ENCODE assay signal across 24 cellular contexts in genomic region chr7:72538856-72539255, GRCh38.
DNase-seq lines count a peak whose midpoint lies in the region; ATAC-seq and TF ChIP-seq lines count a peak whose summit lies in the region.
"Had no signal": no experiment of that assay in that cellular context is flagged by ENCODE, and none has a peak within 500 bp of the region (broad histone marks: within the 10 kb centered on the region; RNA-seq: fewer than 3 reads in every experiment).

No MANE protein-coding gene starts in this region.

- H3K14ac ChIP-seq in neuronal stem cell (ENCODE audit: low read length), result no peak overlapping the region

- H3K4me1 ChIP-seq in endodermal cell (ENCODE audit: control insufficient read depth, insufficient read depth, low read length) (no peaks in the 10 kb centered on the region), neuronal stem cell (ENCODE audit: control insufficient read depth in 2 of 2, insufficient read depth in 1 of 2, low read depth in 1 of 2, low read length in 2 of 2) (peaks cover 5 to 6% of the 10 kb centered on the region in 2 donors), foreskin keratinocyte (no peaks in the 10 kb centered on the region)
- H3K4me1 ChIP-seq: colonic mucosa, spleen had no signal

- H3K4ac ChIP-seq in neuronal stem cell (ENCODE audit: low read length), result no peak overlapping the region

- peak overlapping the region; percentile 26 for H2AK5ac ChIP-seq in neuronal stem cell (ENCODE audit: low read depth, low read length)

- H3K9me3 ChIP-seq in endodermal cell (ENCODE audit: control insufficient read depth, low read length) (no peaks in the 10 kb centered on the region), neuronal stem cell (replicated peaks in 1 of 2; ENCODE audit: control insufficient read depth in 2 of 2, insufficient read depth in 1 of 2, low read depth in 1 of 2, low read length in 2 of 2) (no peaks in the 10 kb centered on the region)
- H3K9me3 ChIP-seq: colonic mucosa, spleen had no signal

- H3K27me3 Mint-ChIP-seq in endodermal cell (ENCODE audit: insufficient read depth), result no peaks in the 10 kb centered on the region
- H3K27me3 Mint-ChIP-seq: activated CD8-positive, alpha-beta T cell treated with anti-CD3 and anti-CD28 coated beads for 36 hours; activated naive CD4-positive, alpha-beta T cell treated with anti-CD3 and anti-CD28 coated beads, Interleukin-2, amount 50 U/mL, for 24 hours; activated T-helper 17 cell treated with anti-CD3 and anti-CD28 coated beads, Interleukin-2, amount 50 U/mL, for 72 hours had no signal

- H3K4me3 ChIP-seq in endodermal cell (ENCODE audit: low read length), result no peak overlapping the region
- H3K4me3 ChIP-seq in neuronal stem cell (ENCODE audit: low read length in 2 of 2), result no peak overlapping the region
- H3K4me3 ChIP-seq: colonic mucosa, SK-N-MC, spleen had no signal

- H3K4me2 ChIP-seq in neuronal stem cell (ENCODE audit: insufficient read depth, low read length, poor library complexity, severe bottlenecking), result no peak overlapping the region

- H3K9ac ChIP-seq in endodermal cell (ENCODE audit: extremely low read depth, low read length, poor library complexity, severe bottlenecking) (no peak overlapping the region), neuronal stem cell (ENCODE audit: low read depth, low read length, poor library complexity) (no peak overlapping the region)

- no peak overlapping the region for H2BK15ac ChIP-seq in neuronal stem cell (ENCODE audit: low read length)

- DNase-seq in COLO829 (ENCODE audit: low spot score), result peak; percentile 81
- peak; percentile 87 for DNase-seq in NCI-H2227 treated with DMSO at 0.1 percent for 48 hours (lab: John Stamatoyannopoulos, UW)
- DNase-seq in endodermal cell, result no peak
- no peak for DNase-seq in neuronal stem cell (ENCODE audit: low spot score)
- DNase-seq in GM10266 (ENCODE audit: extremely low spot score), result no peak
- DNase-seq in NCI-H128 (lab: John Stamatoyannopoulos, UW; ENCODE audit: unreplicated experiment), result no peak
- DNase-seq in foreskin keratinocyte, result no peak
- DNase-seq: activated CD4-positive, alpha-beta T cell treated with anti-CD3 and anti-CD28 coated beads for 1 hour; activated CD8-positive, alpha-beta T cell treated with anti-CD3 and anti-CD28 coated beads for 36 hours; colonic mucosa; effector CD8-positive, alpha-beta T cell; GF-D8; mesenchymal stem cell; NCI-H1048; NCI-H2029; NCI-H345; spleen; T-helper 2 cell; trophoblast cell had no signal

- no peak overlapping the region for H2BK120ac ChIP-seq in neuronal stem cell (ENCODE audit: low read depth, low read length)

- no peaks in the 10 kb centered on the region for H3K79me1 ChIP-seq in neuronal stem cell (ENCODE audit: low read depth, low read length)

- no peak overlapping the region for H3K27ac Mint-ChIP-seq in endodermal cell
- H3K27ac Mint-ChIP-seq: activated CD8-positive, alpha-beta T cell treated with anti-CD3 and anti-CD28 coated beads for 36 hours; activated naive CD4-positive, alpha-beta T cell treated with anti-CD3 and anti-CD28 coated beads, Interleukin-2, amount 50 U/mL, for 24 hours; activated T-helper 17 cell treated with anti-CD3 and anti-CD28 coated beads, Interleukin-2, amount 50 U/mL, for 72 hours had no signal

- H3K36me3 Mint-ChIP-seq in endodermal cell (ENCODE audit: low read depth), result no peaks in the 10 kb centered on the region
- H3K36me3 Mint-ChIP-seq: activated naive CD4-positive, alpha-beta T cell treated with anti-CD3 and anti-CD28 coated beads, Interleukin-2, amount 50 U/mL, for 24 hours had no signal

- ATAC-seq in GM19397 (IDR thresholded peaks at IDR 0.05; ENCODE audit: unreplicated experiment), result no peak
- ATAC-seq in foreskin keratinocyte, result no peak
- ATAC-seq: activated CD8-positive, alpha-beta T cell treated with anti-CD3 and anti-CD28 coated beads for 36 hours; activated T-helper 17 cell treated with anti-CD3 and anti-CD28 coated beads, Interleukin-2, amount 50 U/mL, for 72 hours had no signal

- H3K9me3 Mint-ChIP-seq in endodermal cell, result no peaks in the 10 kb centered on the region
- H3K9me3 Mint-ChIP-seq: activated CD8-positive, alpha-beta T cell treated with anti-CD3 and anti-CD28 coated beads for 36 hours; activated naive CD4-positive, alpha-beta T cell treated with anti-CD3 and anti-CD28 coated beads, Interleukin-2, amount 50 U/mL, for 24 hours; activated T-helper 17 cell treated with anti-CD3 and anti-CD28 coated beads, Interleukin-2, amount 50 U/mL, for 72 hours had no signal

- H3K4me3 Mint-ChIP-seq in endodermal cell, result no peak overlapping the region
- H3K4me3 Mint-ChIP-seq: activated CD8-positive, alpha-beta T cell treated with anti-CD3 and anti-CD28 coated beads for 36 hours; activated naive CD4-positive, alpha-beta T cell treated with anti-CD3 and anti-CD28 coated beads, Interleukin-2, amount 50 U/mL, for 24 hours; activated T-helper 17 cell treated with anti-CD3 and anti-CD28 coated beads, Interleukin-2, amount 50 U/mL, for 72 hours had no signal

- no peak overlapping the region for H3K18ac ChIP-seq in neuronal stem cell (ENCODE audit: low read length)

- H2BK5ac ChIP-seq in neuronal stem cell (ENCODE audit: low read length), result no peak overlapping the region

- H3K23ac ChIP-seq in neuronal stem cell (ENCODE audit: low read depth, low read length, poor library complexity), result no peak overlapping the region

- H2BK12ac ChIP-seq in neuronal stem cell (ENCODE audit: low read length), result no peak overlapping the region

- H3K36me3 ChIP-seq in endodermal cell (ENCODE audit: control insufficient read depth, insufficient read depth, low read length) (no peaks in the 10 kb centered on the region), neuronal stem cell (replicated peaks in 1 of 2; ENCODE audit: control insufficient read depth in 2 of 2, insufficient read depth in 2 of 2, low read length in 2 of 2) (no peaks in the 10 kb centered on the region)
- H3K36me3 ChIP-seq: colonic mucosa, spleen had no signal

- H2AFZ ChIP-seq in neuronal stem cell (ENCODE audit: low read length), result peak overlapping the region; percentile 53

- no peak overlapping the region for H4K8ac ChIP-seq in neuronal stem cell (ENCODE audit: low read depth, low read length)

- TF ChIP-seq CTCF in endodermal cell (conservative IDR thresholded peaks at IDR 0.05), result no peak
- TF ChIP-seq CTCF in GM10266 (IDR thresholded peaks at IDR 0.05; ENCODE audit: control insufficient read depth, insufficient read depth, low read depth, missing control alignments), result no peak
- TF ChIP-seq CTCF in foreskin keratinocyte (conservative IDR thresholded peaks at IDR 0.05), result no peak

- no peak overlapping the region for H4K91ac ChIP-seq in neuronal stem cell (ENCODE audit: low read depth, low read length, poor library complexity)

- WGBS in endodermal cell (ENCODE audit: insufficient coverage in 1 of 2, insufficient read length in 1 of 2), 2 experiments, result 84 to 95% methylated on average over 4 of the region's 4 CpGs
- WGBS in neuronal stem cell (ENCODE audit: extremely low coverage in 2 of 2, insufficient read length in 2 of 2, insufficient replicate concordance in 1 of 2), 2 donors, result no CpG with 5 or more reads among the region's 4 CpGs

- H3K27ac ChIP-seq in endodermal cell (ENCODE audit: low read depth, low read length) (peak overlapping the region; percentile 54), neuronal stem cell (replicated peaks; ENCODE audit: low read length) (no peak overlapping the region), foreskin keratinocyte (no peak overlapping the region)
- H3K27ac ChIP-seq: colonic mucosa, RWPE1, SK-N-MC, spleen had no signal

- H3K4me1 Mint-ChIP-seq in endodermal cell, result no peaks in the 10 kb centered on the region
- H3K4me1 Mint-ChIP-seq: activated naive CD4-positive, alpha-beta T cell treated with anti-CD3 and anti-CD28 coated beads, Interleukin-2, amount 50 U/mL, for 24 hours; activated T-helper 17 cell treated with anti-CD3 and anti-CD28 coated beads, Interleukin-2, amount 50 U/mL, for 72 hours had no signal

- H3K27me3 ChIP-seq in endodermal cell (ENCODE audit: control insufficient read depth, insufficient read depth, low read length, poor library complexity, severe bottlenecking) (no peaks in the 10 kb centered on the region), neuronal stem cell (ENCODE audit: control insufficient read depth in 3 of 3, insufficient read depth in 3 of 3, low read depth in 1 of 3, low read length in 3 of 3) (no peaks in the 10 kb centered on the region), foreskin keratinocyte (no peaks in the 10 kb centered on the region)
- H3K27me3 ChIP-seq: colonic mucosa, spleen had no signal

Comparison
In these comparisons a context has a peak if more than half of its experiments do, and no peak if none do; other contexts are left out.
1. DNase-seq: peak in COLO829 (single experiment) and NCI-H2227 treated with DMSO at 0.1 percent for 48 hours (single experiment); none in endodermal cell (single experiment), neuronal stem cell (single experiment), GM10266 (single experiment), NCI-H128 (single experiment) and foreskin keratinocyte (0 of 2).